Comparison of ENCODE assay signal across 10 cellular contexts in genomic region chr22:19757140-19757984, GRCh38. TPM values are rescaled to one million over a fixed set of nuclear protein-coding genes. Genes with fewer than 3 reads are reported as not detected.
A peak's percentile ranks its signal among the peaks of the same experiment; 100 is the strongest.
DNase-seq lines count a peak whose midpoint lies in the region; ATAC-seq and TF ChIP-seq lines count a peak whose summit lies in the region.
"Had no signal": no experiment of that assay in that cellular context is flagged by ENCODE, and none has a peak within 500 bp of the region (broad histone marks: within the 10 kb centered on the region; RNA-seq: fewer than 3 reads in every experiment).

No MANE protein-coding gene starts in this region.

- no peak for TF ChIP-seq POLR2A in gastroesophageal sphincter (IDR thresholded peaks at IDR 0.05)

- no peak for TF ChIP-seq EP300 in gastroesophageal sphincter (IDR thresholded peaks at IDR 0.05)

- no peaks in the 10 kb centered on the region for H3K9me3 ChIP-seq in BLaER1
- no peaks in the 10 kb centered on the region for H3K9me3 ChIP-seq in mucosa of descending colon
- no peaks in the 10 kb centered on the region for H3K9me3 ChIP-seq in gastroesophageal sphincter

- H3K27me3 ChIP-seq in BLaER1, result peaks cover 100% of the 10 kb centered on the region
- peaks cover 94% of the 10 kb centered on the region for H3K27me3 ChIP-seq in gastroesophageal sphincter

- H3K4me3 ChIP-seq in BLaER1 (peak overlapping the region; percentile 44), mucosa of descending colon (no peak overlapping the region), gastroesophageal sphincter (peak overlapping the region in 1 of 2 donors; percentile 34)

- H3K9ac ChIP-seq in BLaER1, result no peak overlapping the region

- peak overlapping the region; percentile 64 for H3K4me2 ChIP-seq in BLaER1

- peak overlapping the region; percentile 67 for H3K4me3 Mint-ChIP-seq in activated T-helper 17 cell treated with anti-CD3 and anti-CD28 coated beads, Interleukin-2, amount 50 U/mL, for 72 hours

- TF ChIP-seq CTCF in mucosa of descending colon (IDR thresholded peaks at IDR 0.05), result no peak
- TF ChIP-seq CTCF in gastroesophageal sphincter (IDR thresholded peaks at IDR 0.05), result no peak

- H3K36me3 Mint-ChIP-seq in activated T-helper 17 cell treated with anti-CD3 and anti-CD28 coated beads, Interleukin-2, amount 50 U/mL, for 72 hours (ENCODE audit: low read depth), result peaks cover 9% of the 10 kb centered on the region

- peaks cover 12% of the 10 kb centered on the region for H3K4me1 Mint-ChIP-seq in activated T-helper 17 cell treated with anti-CD3 and anti-CD28 coated beads, Interleukin-2, amount 50 U/mL, for 72 hours

- peak; percentile 58 for DNase-seq in HuH-7 (ENCODE audit: low spot score)
- DNase-seq in mucosa of descending colon, result peak in 1 of 3 donors; percentile 14
- DNase-seq in activated gamma-delta T cell treated with Interleukin-2 at 50 U/mL for 16 hours, result no peak
- no peak for DNase-seq in retina
- DNase-seq in anterior cingulate cortex (lab: John Stamatoyannopoulos, UW), result no peak
- DNase-seq: kidney had no signal

- H4K20me1 ChIP-seq in BLaER1, result peaks cover 90% of the 10 kb centered on the region

- H3K27me3 Mint-ChIP-seq in activated T-helper 17 cell treated with anti-CD3 and anti-CD28 coated beads, Interleukin-2, amount 50 U/mL, for 72 hours, result peaks cover 48% of the 10 kb centered on the region

- H3K36me3 ChIP-seq in BLaER1 (no peaks in the 10 kb centered on the region), mucosa of descending colon (ENCODE audit: low read depth) (no peaks in the 10 kb centered on the region), gastroesophageal sphincter (no peaks in the 10 kb centered on the region)

- H3K4me1 ChIP-seq in BLaER1 (peaks cover 24% of the 10 kb centered on the region), mucosa of descending colon (ENCODE audit: low read depth) (peaks cover 7% of the 10 kb centered on the region), gastroesophageal sphincter (peaks cover 0 to 58% (median 23%) of the 10 kb centered on the region in 3 donors)

- 50% methylated on average over 2 of the region's 16 CpGs; no CpG with 5 or more reads in 1 of the 2 donors for WGBS in gastroesophageal sphincter (ENCODE audit: low coverage in 1 of 2), 2 donors

- H3K27ac ChIP-seq in BLaER1 (no peak overlapping the region), gastroesophageal sphincter (no peak overlapping the region)

- no peak for ATAC-seq in activated T-helper 17 cell treated with anti-CD3 and anti-CD28 coated beads, Interleukin-2, amount 50 U/mL, for 72 hours (replicated peaks)
- peak; percentile 45 for ATAC-seq in mucosa of descending colon
- ATAC-seq in gastroesophageal sphincter, result no peak

- intact Hi-C loops in mucosa of descending colon (cut with DNase I, micrococcal nuclease), result no loop called here

- no peaks in the 10 kb centered on the region for H3K9me3 Mint-ChIP-seq in activated T-helper 17 cell treated with anti-CD3 and anti-CD28 coated beads, Interleukin-2, amount 50 U/mL, for 72 hours

- H3K27ac Mint-ChIP-seq in activated T-helper 17 cell treated with anti-CD3 and anti-CD28 coated beads, Interleukin-2, amount 50 U/mL, for 72 hours, result no peak overlapping the region

RNA-seq across cellular contexts. Expression of gene TBX1, which starts 3.2 kb away (rescaled TPM):
- not detected for total RNA-seq in activated T-helper 17 cell treated with anti-CD3 and anti-CD28 coated beads, Interleukin-2, amount 50 U/mL, for 72 hours
- total RNA-seq in mucosa of descending colon, result 1 to 10 TPM in 2 of 3 donors, under 1 TPM in 1; 0.90 to 4.1 (median 2.9) TPM
- 1 to 10 TPM in 2 of 4 donors, under 1 TPM in 2; 0.31 to 2.7 (median 1.2) TPM for total RNA-seq in gastroesophageal sphincter

RNA-seq across cellular contexts. Expression of gene GP1BB, which starts 34.0 kb away (rescaled TPM):
- not detected for total RNA-seq in activated T-helper 17 cell treated with anti-CD3 and anti-CD28 coated beads, Interleukin-2, amount 50 U/mL, for 72 hours
- total RNA-seq in mucosa of descending colon (1 to 10 TPM in 1 of 3 donors, under 1 TPM in 2; 0.34 to 1.5 (median 0.41) TPM), gastroesophageal sphincter (10 to 100 TPM in 1 of 4 donors, 1 to 10 TPM in 3; 2.0 to 12.5 (median 5.6) TPM)
- total RNA-seq: T-helper 2 cell treated with Interferon-gamma antibody and Interleukin-4, amounts not matched to agents 100 ng/mL and 5 ng/mL, for 36 hours had no signal

RNA-seq across cellular contexts. Expression of gene SEPTIN5, which starts 43.1 kb away (rescaled TPM):
- total RNA-seq in activated T-helper 17 cell treated with anti-CD3 and anti-CD28 coated beads, Interleukin-2, amount 50 U/mL, for 72 hours, result under 1 TPM; 0.41 to 0.42 TPM
- total RNA-seq in mucosa of descending colon, result 10 to 100 TPM in 1 of 3 donors, 1 to 10 TPM in 2; 1.2 to 17.8 (median 2.7) TPM
- total RNA-seq in gastroesophageal sphincter, result 10 to 100 TPM; 21.9 to 51.1 (median 26.4) TPM
- total RNA-seq: T-helper 2 cell treated with Interferon-gamma antibody and Interleukin-4, amounts not matched to agents 100 ng/mL and 5 ng/mL, for 36 hours had no signal
